Comparison of ENCODE assay signal across 19 cellular contexts in genomic region chr2:200181732-200182131, GRCh38.
"Had no signal": no experiment of that assay in that cellular context is flagged by ENCODE, and none has a peak within 500 bp of the region (broad histone marks: within the 10 kb centered on the region; RNA-seq: fewer than 3 reads in every experiment).

No MANE protein-coding gene starts in this region.

- H3K4me3 ChIP-seq: K562 had no signal

- H3K9me3 Mint-ChIP-seq: IgD-negative memory B cell had no signal

- H3K4me1 Mint-ChIP-seq: IgD-negative memory B cell had no signal

- H3K4me3 Mint-ChIP-seq: IgD-negative memory B cell had no signal

- DNase-seq: MV-4-11, NCI-H1048, NCI-H1105, NCI-H1417, NCI-H1436 treated with DMSO at 0.1 percent for 48 hours, NCI-H1694, NCI-H187 treated with DMSO at 0.1 percent for 48 hours, NCI-H2029 treated with DMSO at 0.1 percent for 48 hours, NCI-H2171 treated with DMSO at 0.1 percent for 48 hours, NCI-H345, NCI-H446 treated with DMSO at 0.1 percent for 48 hours, NCI-H510A treated with DMSO at 0.1 percent for 48 hours, NCI-H526, NCI-H774, Right ventricle myocardium superior, RPMI8226 had no signal

- H3K27ac Mint-ChIP-seq: IgD-negative memory B cell had no signal

- H3K27ac ChIP-seq: KMS-11 had no signal

- H3K9ac ChIP-seq: KMS-11 had no signal

- H3K4me2 ChIP-seq: KMS-11 had no signal
